In genomic region chr5:59259238-59259637, GRCh38 we compare ENCODE assay signal across 22 cellular contexts.
"Had no signal": no experiment of that assay in that cellular context is flagged by ENCODE, and none has a peak within 500 bp of the region (broad histone marks: within the 10 kb centered on the region; RNA-seq: fewer than 3 reads in every experiment).

No MANE protein-coding gene starts in this region.

- ATAC-seq: activated CD8-positive, alpha-beta T cell treated with anti-CD3 and anti-CD28 coated beads for 36 hours; activated T-helper 17 cell treated with anti-CD3 and anti-CD28 coated beads, Interleukin-2, amount 50 U/mL, for 72 hours; effector memory CD8-positive, alpha-beta T cell; left lung; sciatic nerve had no signal

- H3K4me1 ChIP-seq: left lung had no signal

- H3K4me3 ChIP-seq: left lung had no signal

- H3K27ac ChIP-seq: left lung had no signal

- H3K9me3 ChIP-seq: left lung had no signal

- DNase-seq: activated B cell treated with CpG ODN at 0.5 μM for 24 hours; activated CD4-positive, alpha-beta T cell treated with anti-CD3 and anti-CD28 coated beads for 48 hours; activated CD8-positive, alpha-beta T cell treated with anti-CD3 and anti-CD28 coated beads for 36 hours; activated naive CD4-positive, alpha-beta T cell treated with Interleukin-2 at 50 U/mL for 16 hours; activated naive CD8-positive, alpha-beta T cell treated with anti-CD3 and anti-CD28 coated beads, Interleukin-2, amount 10 ng/mL, durations not matched to agents 7 days and 5 days; activated T-cell treated with anti-CD3 and anti-CD28 coated beads, Interleukin-2, amount 50 U/mL, for 1 hour; amygdala; effector memory CD8-positive, alpha-beta T cell; foreskin melanocyte; head of caudate nucleus; left lung; midbrain; stimulated activated CD4-positive, alpha-beta T cell treated with anti-CD3 and anti-CD28 coated beads, Interleukin-1b, Interleukin-23, amount 100 ng/mL, for 48 hours; stimulated activated CD8-positive, alpha-beta memory T cell treated with anti-CD3 and anti-CD28 coated beads, Interleukin-4, amount 100 ng/mL, for 48 hours; stimulated activated naive CD4-positive, alpha-beta T cell treated with Interleukin-2 at 50 U/mL for 16 hours; substantia nigra; T-helper 1 cell; T-helper 9 cell; trophoblast cell had no signal

- H3K9me3 Mint-ChIP-seq: activated B cell treated with CpG ODN at 0.5 μM for 24 hours; activated CD8-positive, alpha-beta T cell treated with anti-CD3 and anti-CD28 coated beads for 36 hours; activated naive CD8-positive, alpha-beta T cell treated with anti-CD3 and anti-CD28 coated beads, Interleukin-2, amount 10 ng/mL, durations not matched to agents 7 days and 5 days; activated T-helper 17 cell treated with anti-CD3 and anti-CD28 coated beads, Interleukin-2, amount 50 U/mL, for 72 hours; effector memory CD8-positive, alpha-beta T cell; neural crest cell had no signal

- H3K36me3 ChIP-seq: left lung had no signal

- H3K27me3 Mint-ChIP-seq: activated B cell treated with CpG ODN at 0.5 μM for 24 hours had no signal

- H3K36me3 Mint-ChIP-seq: activated naive CD8-positive, alpha-beta T cell treated with anti-CD3 and anti-CD28 coated beads, Interleukin-2, amount 10 ng/mL, durations not matched to agents 7 days and 5 days had no signal

- H3K4me3 Mint-ChIP-seq: activated B cell treated with CpG ODN at 0.5 μM for 24 hours; activated CD8-positive, alpha-beta T cell treated with anti-CD3 and anti-CD28 coated beads for 36 hours; activated naive CD8-positive, alpha-beta T cell treated with anti-CD3 and anti-CD28 coated beads, Interleukin-2, amount 10 ng/mL, durations not matched to agents 7 days and 5 days; activated T-helper 17 cell treated with anti-CD3 and anti-CD28 coated beads, Interleukin-2, amount 50 U/mL, for 72 hours; effector memory CD8-positive, alpha-beta T cell; neural crest cell had no signal

- H3K27me3 ChIP-seq: left lung had no signal

- H3K4me1 Mint-ChIP-seq: activated naive CD8-positive, alpha-beta T cell treated with anti-CD3 and anti-CD28 coated beads, Interleukin-2, amount 10 ng/mL, durations not matched to agents 7 days and 5 days; activated T-helper 17 cell treated with anti-CD3 and anti-CD28 coated beads, Interleukin-2, amount 50 U/mL, for 72 hours had no signal

- H3K27ac Mint-ChIP-seq: activated B cell treated with CpG ODN at 0.5 μM for 24 hours; activated CD8-positive, alpha-beta T cell treated with anti-CD3 and anti-CD28 coated beads for 36 hours; activated naive CD8-positive, alpha-beta T cell treated with anti-CD3 and anti-CD28 coated beads, Interleukin-2, amount 10 ng/mL, durations not matched to agents 7 days and 5 days; activated T-helper 17 cell treated with anti-CD3 and anti-CD28 coated beads, Interleukin-2, amount 50 U/mL, for 72 hours; effector memory CD8-positive, alpha-beta T cell had no signal
